8 cellular contexts compared by ENCODE assay signal in genomic region chr7:29684146-29684786, GRCh38.
DNase-seq lines count a peak whose midpoint lies in the region; ATAC-seq and TF ChIP-seq lines count a peak whose summit lies in the region.
"Not testable (repeated sequence)": the region's sequence is repeated elsewhere in the genome, so short reads cannot be mapped to it uniquely, and the experiment has no call there.

No MANE protein-coding gene starts in this region.

- not testable (repeated sequence) for TF ChIP-seq POLR2A in GM18505 (IDR thresholded peaks at IDR 0.05; ENCODE audit: borderline replicate concordance, extremely low read depth, insufficient read depth, insufficient read length); upper lobe of left lung (IDR thresholded peaks at IDR 0.05)

- in situ Hi-C loops in mammary epithelial cell (cut with MboI; ENCODE audit: low sequenced_read_pairs in 2 of 2) = not testable (repeated sequence)

- H3K36me3 Mint-ChIP-seq in HFFc6 (ENCODE audit: low read depth) = not testable (repeated sequence)

- H3K27ac ChIP-seq in KMS-11 (peak overlapping the region; percentile 97), right cardiac atrium (ENCODE audit: low read length) (peak overlapping the region; percentile 88), upper lobe of left lung (peak overlapping the region; percentile 91 to 95 (median 94))
- not testable (repeated sequence) for H3K27ac ChIP-seq in mammary epithelial cell (ENCODE audit: insufficient read depth, low read depth, low read length)

- CTCF ChIA-PET in mammary epithelial cell (lab: Charles Lee; ENCODE audit: low non-redundant PET) = not testable (repeated sequence)

- peaks cover 41% of the 10 kb centered on the region for H3K4me1 ChIP-seq in KMS-11 (ENCODE audit: low read depth, poor library complexity, severe bottlenecking)
- H3K4me1 ChIP-seq in mammary epithelial cell (ENCODE audit: insufficient read depth, low read length); right cardiac atrium (ENCODE audit: control insufficient read depth, insufficient read depth, low read length); neuron (ENCODE audit: insufficient read depth, low read length); upper lobe of left lung: not testable (repeated sequence)

- intact Hi-C loops in mammary epithelial cell (cut with micrococcal nuclease) = loop anchor here (10.0 kb wide), 1 partner anchor 109 kb away; no protein-coding TSS in a partner anchor
- intact Hi-C loops in right cardiac atrium (cut with DNase I) = not testable (repeated sequence)

- peak overlapping the region; percentile 72 for H3K27ac Mint-ChIP-seq in HFFc6

- peak overlapping the region; percentile 95 for H3K9ac ChIP-seq in KMS-11
- H3K9ac ChIP-seq in mammary epithelial cell (ENCODE audit: insufficient read depth, low read length) = peak overlapping the region; percentile 23

- peak overlapping the region; percentile 89 for H3K4me3 Mint-ChIP-seq in HFFc6

- H3K4me2 ChIP-seq in KMS-11 (peak overlapping the region; percentile 98), mammary epithelial cell (ENCODE audit: insufficient read depth, low read depth, low read length) (peak overlapping the region; percentile 62)

- not testable (repeated sequence) for H3K4me3 ChIP-seq in KMS-11 (IDR thresholded peaks at IDR 0.05; ENCODE audit: insufficient read depth, low read depth, low read length)
- H3K4me3 ChIP-seq in mammary epithelial cell (replicated peaks in 1 of 3; ENCODE audit: insufficient read depth in 1 of 3, low read depth in 2 of 3, low read length in 3 of 3) (peak overlapping the region; percentile 64 to 75 (median 71)), right cardiac atrium (ENCODE audit: low read length) (peak overlapping the region; percentile 71), neuron (ENCODE audit: low read length) (peak overlapping the region; percentile 92), upper lobe of left lung (peak overlapping the region; percentile 72 to 98 (median 81))

- TF ChIP-seq EP300 in upper lobe of left lung (IDR thresholded peaks at IDR 0.05) = not testable (repeated sequence)

- not testable (repeated sequence) for TF ChIP-seq CTCF in HFFc6 (IDR thresholded peaks at IDR 0.05); KMS-11 (conservative IDR thresholded peaks at IDR 0.05; ENCODE audit: low read depth, low read length); mammary epithelial cell (conservative IDR thresholded peaks at IDR 0.05 in 1 of 2, IDR thresholded peaks at IDR 0.05 in 1 of 2; ENCODE audit: extremely low read depth in 1 of 2, insufficient read depth in 1 of 2, low read depth in 1 of 2, low read length in 2 of 2); upper lobe of left lung (IDR thresholded peaks at IDR 0.05)

- H3K9me3 Mint-ChIP-seq in HFFc6 = not testable (repeated sequence)

- not testable (repeated sequence) for DNase-seq in HFFc6, mammary epithelial cell, right cardiac atrium, upper lobe of left lung
- peak; percentile 17 for DNase-seq in SW480 (ENCODE audit: low spot score)

- 5% methylated on average over 17 of the region's 34 CpGs for whole genome bisulfite sequencing in mammary epithelial cell (ENCODE audit: low coverage, missing lambda C conversion rate)
- under 1% methylated on average over 31 of the region's 34 CpGs for WGBS in right cardiac atrium
- WGBS in upper lobe of left lung, 2 donors = 2% methylated on average over 17 to 20 of the region's 34 CpGs

- not testable (repeated sequence) for H4K20me1 ChIP-seq in KMS-11 (ENCODE audit: insufficient read depth); mammary epithelial cell (ENCODE audit: insufficient read depth, low read length)

- not testable (repeated sequence) for H3K27me3 ChIP-seq in KMS-11 (ENCODE audit: insufficient read depth, low read depth); mammary epithelial cell (ENCODE audit: insufficient read depth, low read length); right cardiac atrium (ENCODE audit: control insufficient read depth, insufficient read depth); neuron (ENCODE audit: insufficient read depth, low read length); upper lobe of left lung

- H3K4me1 Mint-ChIP-seq in HFFc6 (ENCODE audit: low read depth) = peaks cover 11% of the 10 kb centered on the region

- not testable (repeated sequence) for H2AFZ ChIP-seq in KMS-11 (ENCODE audit: low read depth)
- H2AFZ ChIP-seq in mammary epithelial cell (ENCODE audit: low read depth, low read length) = peak overlapping the region; percentile 94
- peak overlapping the region; percentile 94 for H2AFZ ChIP-seq in neuron (ENCODE audit: low read depth, low read length)

- ATAC-seq in GM18505 (IDR thresholded peaks at IDR 0.05; ENCODE audit: unreplicated experiment) = peak; percentile 35
- peak; percentile 58 to 68 for ATAC-seq in right cardiac atrium
- ATAC-seq in upper lobe of left lung (ENCODE audit: low FRiP score in 2 of 2) = peak; percentile 43 to 59

- dilution Hi-C loops in mammary epithelial cell (cut with HindIII; ENCODE audit: low sequenced_read_pairs) = not testable (repeated sequence)

- H3K36me3 ChIP-seq in KMS-11 (ENCODE audit: insufficient read depth); mammary epithelial cell (ENCODE audit: insufficient read depth, low read length); neuron (ENCODE audit: insufficient read depth, low read length); upper lobe of left lung: not testable (repeated sequence)

- H3K9me3 ChIP-seq in mammary epithelial cell (replicated peaks; ENCODE audit: insufficient read depth, low read length); right cardiac atrium (ENCODE audit: control insufficient read depth, low read length); neuron (ENCODE audit: low read length); upper lobe of left lung: not testable (repeated sequence)

- not testable (repeated sequence) for BruUV-seq in mammary epithelial cell (replicated peaks; lab: Mats Ljungman, UMichigan)

- not testable (repeated sequence) for H3K27me3 Mint-ChIP-seq in HFFc6 (ENCODE audit: insufficient read depth)

- H3K79me2 ChIP-seq in KMS-11 (ENCODE audit: insufficient read depth, low read depth) = peaks cover 77% of the 10 kb centered on the region
- H3K79me2 ChIP-seq in mammary epithelial cell (ENCODE audit: insufficient read depth, low read length) = not testable (repeated sequence)
